In genomic region chr20:33810885-33811762, GRCh38 we compare ENCODE assay signal across 1 cellular context.
TF ChIP-seq lines count a peak whose summit lies in the region.

Gene CHMP4B, plus strand, starts transcription at chr20:33811348. Its CDS starts 121 bp downstream, at chr20:33811469.

TF ChIP-seq in HepG2, 621 proteins besides CTCF, POLR2A, EP300 and RAD21 (continued from another document and continues in another):
- TF ChIP-seq RERE (CRISPR knock-in tag; IDR thresholded peaks at IDR 0.05; ENCODE audit: low read depth) (peak; percentile 72; the same call in 1 of the 2 replicates), MIER3 (CRISPR knock-in tag; IDR thresholded peaks at IDR 0.05; ENCODE audit: borderline replicate concordance) (peak; percentile 97), TEF (CRISPR knock-in tag; IDR thresholded peaks at IDR 0.05) (0 out of 2 replicates have a peak, but pooled peaks have one; percentile 70), ZBTB49 (CRISPR knock-in tag; IDR thresholded peaks at IDR 0.05; ENCODE audit: borderline replicate concordance) (no peak; the same call in 1 of the 2 replicates), SNAPC4 (CRISPR knock-in tag; IDR thresholded peaks at IDR 0.05) (peak; percentile 72; the same call in 1 of the 2 replicates), NKX3-1 (CRISPR knock-in tag; IDR thresholded peaks at IDR 0.05) (peak; percentile 81; the same call in 1 of the 2 replicates), NR0B2 (CRISPR knock-in tag; IDR thresholded peaks at IDR 0.05) (peak; percentile 44), MXI1 (IDR thresholded peaks at IDR 0.05; ENCODE audit: borderline replicate concordance, low read depth, low read length) (peak; percentile 98; the same call in 2 of the 3 replicates), AKNA (CRISPR knock-in tag; IDR thresholded peaks at IDR 0.05; ENCODE audit: borderline replicate concordance) (peak; percentile 68; the same call in 1 of the 2 replicates), SRSF4 (IDR thresholded peaks at IDR 0.05; ENCODE audit: low read depth, low read length, poor library complexity, severe bottlenecking) (no peak), ZNF17 (CRISPR knock-in tag; IDR thresholded peaks at IDR 0.05) (no peak), CENPT (CRISPR knock-in tag; IDR thresholded peaks at IDR 0.05; ENCODE audit: low read depth) (no peak), ZNF275 (CRISPR knock-in tag; IDR thresholded peaks at IDR 0.05; ENCODE audit: borderline replicate concordance) (no peak), ZNF121 (CRISPR knock-in tag; IDR thresholded peaks at IDR 0.05) (peak; percentile 9; the same call in 1 of the 2 replicates), KDM3A (CRISPR knock-in tag; IDR thresholded peaks at IDR 0.05; ENCODE audit: low read depth) (peak; percentile 88), NFIB (CRISPR knock-in tag; IDR thresholded peaks at IDR 0.05; ENCODE audit: borderline replicate concordance) (no peak), AHDC1 (CRISPR knock-in tag; IDR thresholded peaks at IDR 0.05; ENCODE audit: borderline replicate concordance) (no peak)
